ENCODE assay signal across 9 cellular contexts in the genomic region with DNA sequence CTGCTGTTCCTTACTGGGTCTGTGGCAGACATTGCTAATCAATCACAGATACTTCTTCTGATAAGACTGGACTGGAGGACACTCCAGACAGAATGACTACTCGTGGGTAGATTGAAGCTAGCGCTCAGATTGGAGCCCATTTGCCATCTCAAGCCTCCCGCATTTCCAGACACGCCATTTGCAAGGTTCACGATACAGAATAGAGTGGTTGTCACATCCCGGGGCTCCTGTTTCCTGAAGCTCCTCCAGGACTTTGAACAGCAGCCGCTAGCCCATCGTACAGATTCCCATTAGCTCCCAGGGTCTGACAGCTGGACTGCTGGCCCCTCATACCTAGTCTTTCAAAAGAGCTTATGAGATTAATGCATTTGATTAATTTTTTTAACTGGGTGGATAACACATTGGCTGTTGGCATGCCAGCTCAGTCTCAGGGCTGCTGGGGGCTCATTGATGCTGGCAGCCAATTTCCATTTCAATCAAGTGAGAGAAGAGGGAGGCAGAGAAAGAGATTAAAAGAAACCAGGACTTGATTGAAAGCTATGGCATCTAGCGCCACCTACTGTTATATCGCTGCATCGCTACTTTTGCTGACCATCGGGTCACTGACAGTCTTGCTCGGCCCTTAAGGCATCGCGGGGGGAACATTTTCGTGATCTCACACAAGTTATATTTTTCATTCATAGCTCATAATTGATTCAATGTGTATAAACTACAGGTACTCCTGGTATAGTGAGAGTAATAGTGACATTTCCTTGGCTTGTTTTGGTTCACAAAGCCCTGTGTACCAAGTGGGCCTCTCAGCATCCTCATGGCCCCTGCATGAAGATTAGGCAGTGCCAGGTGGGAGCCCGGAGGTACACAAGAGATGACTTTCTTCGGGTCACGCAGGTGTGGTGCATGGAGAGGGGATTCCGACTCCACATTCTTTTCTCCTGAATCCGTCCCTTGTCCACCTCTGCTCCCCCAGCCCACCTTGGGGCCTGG.
A peak's percentile ranks its signal among the peaks of the same experiment; 100 is the strongest.
DNase-seq lines count a peak whose midpoint lies in the region; ATAC-seq and TF ChIP-seq lines count a peak whose summit lies in the region.
"Had no signal": no experiment of that assay in that cellular context is flagged by ENCODE, and none has a peak within 500 bp of the region (broad histone marks: within the 10 kb centered on the region; RNA-seq: fewer than 3 reads in every experiment).

No MANE protein-coding gene starts in this region.

- H3K9ac ChIP-seq in SK-N-MC (ENCODE audit: insufficient read length) (no peak overlapping the region), endodermal cell (ENCODE audit: extremely low read depth, low read length, poor library complexity, severe bottlenecking) (no peak overlapping the region)

- ATAC-seq in natural killer cell (no peak), GM21367 (IDR thresholded peaks at IDR 0.05; ENCODE audit: unreplicated experiment) (no peak)
- ATAC-seq in natural killer cell treated with Interleukin-12 subunit alpha and Interleukin-12 subunit beta and Interleukin-15 and Interleukin-18, amount 100 ng/mL, for 72 hours: no peak

- no peak overlapping the region for H3K4me3 Mint-ChIP-seq in natural killer cell
- no peak overlapping the region for H3K4me3 Mint-ChIP-seq in natural killer cell treated with Interleukin-12 subunit alpha and Interleukin-12 subunit beta and Interleukin-15 and Interleukin-18, amount 100 ng/mL, for 72 hours
- no peak overlapping the region for H3K4me3 Mint-ChIP-seq in endodermal cell
- H3K4me3 Mint-ChIP-seq: memory B cell had no signal

- intact Hi-C loops in natural killer cell (cut with micrococcal nuclease) (loop anchor here (5.0 kb wide), 1 partner anchor 296 kb away; no protein-coding TSS in a partner anchor), tibial artery (cut with DNase I; ENCODE audit: low total_unique reads) (loop anchor here (2.0 to 10.0 kb wide), 2 partner anchors 298 to 428 kb away; partner anchors contain the start of gene SRRM4)

- H3K9me3 ChIP-seq in SK-N-MC (ENCODE audit: low read depth, low read length) (no peaks in the 10 kb centered on the region), endodermal cell (ENCODE audit: control insufficient read depth, low read length) (no peaks in the 10 kb centered on the region), tibial artery (no peaks in the 10 kb centered on the region)

- no peaks in the 10 kb centered on the region for H3K36me3 ChIP-seq in SK-N-MC (ENCODE audit: insufficient read depth, low read length)
- no peaks in the 10 kb centered on the region for H3K36me3 ChIP-seq in endodermal cell (ENCODE audit: control insufficient read depth, insufficient read depth, low read length)
- H3K36me3 ChIP-seq in tibial artery: no peaks in the 10 kb centered on the region

- no peak overlapping the region for H3K27ac ChIP-seq in SK-N-MC
- H3K27ac ChIP-seq in endodermal cell (ENCODE audit: low read depth, low read length): no peak overlapping the region
- H3K27ac ChIP-seq in tibial artery: no peak overlapping the region

- WGBS in endodermal cell (ENCODE audit: insufficient coverage in 1 of 2, insufficient read length in 1 of 2), 2 experiments: 51% methylated on average over 12 to 21 of the region's 21 CpGs

- DNase-seq in natural killer cell (no peak), NCI-H1105 (lab: John Stamatoyannopoulos, UW) (peak; percentile 48), SK-N-MC (ENCODE audit: low read depth, low spot score) (peak; percentile 22), endodermal cell (peak; percentile 97), medulla oblongata (ENCODE audit: extremely low spot score) (peak; percentile 84), tibial artery (peak; percentile 52 to 67)
- no peak for DNase-seq in natural killer cell treated with Interleukin-12 subunit alpha and Interleukin-12 subunit beta and Interleukin-15 and Interleukin-18, amount 100 ng/mL, for 72 hours (ENCODE audit: low spot score)

- no peaks in the 10 kb centered on the region for H3K9me3 Mint-ChIP-seq in natural killer cell
- H3K9me3 Mint-ChIP-seq in natural killer cell treated with Interleukin-12 subunit alpha and Interleukin-12 subunit beta and Interleukin-15 and Interleukin-18, amount 100 ng/mL, for 72 hours: no peaks in the 10 kb centered on the region
- H3K9me3 Mint-ChIP-seq in endodermal cell: no peaks in the 10 kb centered on the region
- H3K9me3 Mint-ChIP-seq: memory B cell had no signal

- H3K27me3 Mint-ChIP-seq in natural killer cell (ENCODE audit: low read depth in 2 of 2) (peaks cover 19 to 29% of the 10 kb centered on the region in 2 donors), endodermal cell (ENCODE audit: insufficient read depth) (peaks cover 14% of the 10 kb centered on the region)
- H3K27me3 Mint-ChIP-seq in natural killer cell treated with Interleukin-12 subunit alpha and Interleukin-12 subunit beta and Interleukin-15 and Interleukin-18, amount 100 ng/mL, for 72 hours: peaks cover 14 to 40% of the 10 kb centered on the region in 2 donors

- no peaks in the 10 kb centered on the region for H3K27me3 ChIP-seq in endodermal cell (ENCODE audit: control insufficient read depth, insufficient read depth, low read length, poor library complexity, severe bottlenecking)
- H3K27me3 ChIP-seq in tibial artery: peaks cover 0 to 20% of the 10 kb centered on the region in 2 donors

- H3K4me3 ChIP-seq in SK-N-MC: no peak overlapping the region
- no peak overlapping the region for H3K4me3 ChIP-seq in endodermal cell (ENCODE audit: low read length)
- H3K4me3 ChIP-seq in tibial artery: no peak overlapping the region

- H3K36me3 Mint-ChIP-seq in natural killer cell: no peaks in the 10 kb centered on the region
- H3K36me3 Mint-ChIP-seq in natural killer cell treated with Interleukin-12 subunit alpha and Interleukin-12 subunit beta and Interleukin-15 and Interleukin-18, amount 100 ng/mL, for 72 hours: no peaks in the 10 kb centered on the region
- H3K36me3 Mint-ChIP-seq in endodermal cell (ENCODE audit: low read depth): no peaks in the 10 kb centered on the region
- H3K36me3 Mint-ChIP-seq: memory B cell had no signal

- H3K4me1 ChIP-seq in endodermal cell (ENCODE audit: control insufficient read depth, insufficient read depth, low read length): no peaks in the 10 kb centered on the region
- no peaks in the 10 kb centered on the region for H3K4me1 ChIP-seq in tibial artery

- H3K4me1 Mint-ChIP-seq in natural killer cell: peaks cover 4 to 6% of the 10 kb centered on the region in 2 donors
- peaks cover 0 to 5% of the 10 kb centered on the region in 2 donors for H3K4me1 Mint-ChIP-seq in natural killer cell treated with Interleukin-12 subunit alpha and Interleukin-12 subunit beta and Interleukin-15 and Interleukin-18, amount 100 ng/mL, for 72 hours (ENCODE audit: low read depth in 2 of 2)
- H3K4me1 Mint-ChIP-seq in endodermal cell: peaks cover 10% of the 10 kb centered on the region
- H3K4me1 Mint-ChIP-seq: memory B cell had no signal

- TF ChIP-seq CTCF in natural killer cell (IDR thresholded peaks at IDR 0.05): peak; percentile 45
- TF ChIP-seq CTCF in endodermal cell (conservative IDR thresholded peaks at IDR 0.05): peak; percentile 95
- peak; percentile 78 to 90 for TF ChIP-seq CTCF in tibial artery (IDR thresholded peaks at IDR 0.05)

- H3K27ac Mint-ChIP-seq in natural killer cell (no peak overlapping the region), endodermal cell (no peak overlapping the region)
- no peak overlapping the region for H3K27ac Mint-ChIP-seq in natural killer cell treated with Interleukin-12 subunit alpha and Interleukin-12 subunit beta and Interleukin-15 and Interleukin-18, amount 100 ng/mL, for 72 hours
- H3K27ac Mint-ChIP-seq: memory B cell had no signal

Comparison
In these comparisons a context has a peak if more than half of its experiments do, and no peak if none do; other contexts are left out.
1. DNase-seq: peak in NCI-H1105 (single experiment), SK-N-MC (single experiment), endodermal cell (single experiment), medulla oblongata (single experiment) and tibial artery (2 of 2); none in natural killer cell (single experiment) and natural killer cell treated with Interleukin-12 subunit alpha and Interleukin-12 subunit beta and Interleukin-15 and Interleukin-18, amount 100 ng/mL, for 72 hours (single experiment).
2. CTCF ChIP-seq: peak in every context shown above with its lines; median percentile 95 in endodermal cell; 84 in tibial artery; 45 in natural killer cell.